Comparison of ENCODE assay signal across 9 cellular contexts in the genomic region with DNA sequence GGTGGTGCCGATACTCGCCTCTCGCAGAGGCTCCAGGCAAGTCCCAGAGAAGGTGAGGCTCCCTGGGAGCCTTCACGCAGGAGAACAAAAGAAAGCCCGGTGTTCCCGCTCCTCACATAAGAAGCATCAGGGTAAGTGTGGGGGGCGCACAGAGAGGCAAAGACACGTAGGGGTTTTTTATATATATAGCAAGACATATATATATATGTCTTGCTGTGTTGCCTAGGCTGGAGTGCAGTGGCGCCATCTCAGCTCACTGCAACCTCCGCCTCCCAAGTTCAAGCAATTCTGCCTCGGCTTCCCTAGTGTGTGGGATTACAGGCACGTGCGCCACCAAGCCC.
DNase-seq lines count a peak whose midpoint lies in the region; ATAC-seq lines count a peak whose summit lies in the region.
"Had no signal": no experiment of that assay in that cellular context is flagged by ENCODE, and none has a peak within 500 bp of the region (broad histone marks: within the 10 kb centered on the region; RNA-seq: fewer than 3 reads in every experiment).

No MANE protein-coding gene starts in this region.

- no peaks in the 10 kb centered on the region for H3K27me3 Mint-ChIP-seq in activated CD4-positive, alpha-beta memory T cell treated with anti-CD3 and anti-CD28 coated beads for 36 hours

- intact Hi-C loops in activated CD4-positive, alpha-beta memory T cell treated with anti-CD3 and anti-CD28 coated beads for 36 hours (cut with micrococcal nuclease): loop anchor here (2.0 to 10.0 kb wide), 3 partner anchors 192 to 702 kb away; no protein-coding TSS in a partner anchor

- H3K36me3 Mint-ChIP-seq in activated CD4-positive, alpha-beta memory T cell treated with anti-CD3 and anti-CD28 coated beads for 36 hours: no peaks in the 10 kb centered on the region

- H3K9me3 ChIP-seq in muscle layer of duodenum (ENCODE audit: control insufficient read depth in 1 of 2, low read length in 2 of 2): no peaks in the 10 kb centered on the region

- H3K4me1 ChIP-seq in ACC112 (ENCODE audit: control insufficient read depth, insufficient read depth, low read length, unreplicated experiment) (peaks cover 6% of the 10 kb centered on the region), muscle layer of duodenum (ENCODE audit: control insufficient read depth in 1 of 2, insufficient read depth in 2 of 2, low read length in 2 of 2) (peaks cover 0 to 20% of the 10 kb centered on the region in 2 donors)

- peaks cover 23% of the 10 kb centered on the region for H3K4me1 Mint-ChIP-seq in activated CD4-positive, alpha-beta memory T cell treated with anti-CD3 and anti-CD28 coated beads for 36 hours (ENCODE audit: low read depth)

- peak; percentile 9 for ATAC-seq in GM21786 (IDR thresholded peaks at IDR 0.05; ENCODE audit: unreplicated experiment)

- POLR2A ChIA-PET in activated CD4-positive, alpha-beta memory T cell treated with anti-CD3 and anti-CD28 coated beads for 36 hours (lab: Charles Lee): no interaction called here

- H3K27ac Mint-ChIP-seq in activated CD4-positive, alpha-beta memory T cell treated with anti-CD3 and anti-CD28 coated beads for 36 hours: no peak overlapping the region

- H3K79me2 ChIP-seq in ACC112 (ENCODE audit: control insufficient read depth, insufficient read depth, low read length, unreplicated experiment): no peaks in the 10 kb centered on the region

- H3K27me3 ChIP-seq in ACC112 (ENCODE audit: insufficient read depth, low read length) (no peaks in the 10 kb centered on the region), muscle layer of duodenum (ENCODE audit: low read depth, low read length) (no peaks in the 10 kb centered on the region)

- no peak for DNase-seq in activated CD4-positive, alpha-beta memory T cell treated with anti-CD3 and anti-CD28 coated beads for 36 hours
- no peak for DNase-seq in HUDEP-2 (lab: John Stamatoyannopoulos, UW; ENCODE audit: unreplicated experiment in 76 of 76)
- DNase-seq in OCI-M1 (lab: John Stamatoyannopoulos, UW): no peak
- DNase-seq in activated CD8-positive, alpha-beta memory T cell treated with anti-CD3 and anti-CD28 coated beads, Interleukin-2, amount 50 U/mL, for 48 hours: no peak
- no peak for DNase-seq in midbrain (lab: John Stamatoyannopoulos, UW)

- CTCF ChIA-PET in activated CD4-positive, alpha-beta memory T cell treated with anti-CD3 and anti-CD28 coated beads for 36 hours (lab: Charles Lee): interaction anchor here (0.6 to 3.7 kb wide), 17 partner anchors 8 to 702 kb away, joined by 3 to 30 read pairs (median 4); no protein-coding TSS in a partner anchor

- peak overlapping the region; percentile 57 for H2AFZ ChIP-seq in ACC112 (ENCODE audit: low read length, unreplicated experiment)

- H3K36me3 ChIP-seq in ACC112 (ENCODE audit: insufficient read depth, low read length) (no peaks in the 10 kb centered on the region), muscle layer of duodenum (ENCODE audit: control insufficient read depth in 1 of 2, insufficient read depth in 2 of 2, low read length in 2 of 2) (no peaks in the 10 kb centered on the region)

- no peak overlapping the region for H3K27ac ChIP-seq in ACC112 (ENCODE audit: low read depth, low read length)
- no peak overlapping the region for H3K27ac ChIP-seq in muscle layer of duodenum (ENCODE audit: low read length)
- H3K27ac ChIP-seq: SK-N-MC had no signal

- H3K4me3 Mint-ChIP-seq in activated CD4-positive, alpha-beta memory T cell treated with anti-CD3 and anti-CD28 coated beads for 36 hours: peak overlapping the region; percentile 66

- H3K4me3 ChIP-seq in ACC112 (ENCODE audit: low read depth, low read length): no peak overlapping the region
- H3K4me3 ChIP-seq in muscle layer of duodenum (ENCODE audit: low read depth in 1 of 2, low read length in 2 of 2): peak overlapping the region; percentile 47 to 59
- H3K4me3 ChIP-seq: SK-N-MC had no signal

- no peaks in the 10 kb centered on the region for H3K9me3 Mint-ChIP-seq in activated CD4-positive, alpha-beta memory T cell treated with anti-CD3 and anti-CD28 coated beads for 36 hours
